Comparison of ENCODE assay signal across 1 cellular context in the genomic region with DNA sequence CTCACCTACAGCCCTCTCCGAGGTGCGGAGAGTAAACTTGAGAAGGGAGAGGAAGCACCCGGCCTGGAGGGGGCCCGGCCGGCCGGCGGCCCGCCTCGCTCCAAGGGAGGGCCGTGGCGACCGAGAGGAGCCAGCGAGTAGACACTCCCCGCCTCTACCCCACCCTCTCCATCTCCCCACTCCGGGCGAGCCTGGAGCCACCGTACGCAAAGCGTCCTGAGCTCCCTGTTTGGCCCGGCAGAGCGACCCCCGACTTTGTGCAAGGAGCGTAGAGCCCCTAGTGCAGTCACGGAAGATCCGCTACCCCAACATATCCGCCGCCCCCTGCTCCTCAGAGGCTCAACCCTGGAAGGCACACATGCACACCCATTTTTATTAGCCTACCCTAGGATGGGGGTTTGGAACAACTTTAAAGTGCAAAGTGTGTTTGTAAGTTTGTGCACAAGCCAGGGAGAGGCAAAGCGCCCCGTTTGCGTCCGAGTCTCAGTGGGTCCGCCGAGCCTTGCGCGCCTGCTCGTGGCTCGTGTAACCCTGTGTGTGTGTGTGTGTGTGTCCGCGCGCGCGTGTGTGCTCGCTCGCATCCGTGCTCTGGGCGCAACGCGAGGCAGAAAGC.
TF ChIP-seq lines count a peak whose summit lies in the region.

No MANE protein-coding gene starts in this region.

TF ChIP-seq in HEK293, 187 proteins besides CTCF, POLR2A, EP300 and RAD21 (continued from another document):
- TF ChIP-seq, protein P1, sequence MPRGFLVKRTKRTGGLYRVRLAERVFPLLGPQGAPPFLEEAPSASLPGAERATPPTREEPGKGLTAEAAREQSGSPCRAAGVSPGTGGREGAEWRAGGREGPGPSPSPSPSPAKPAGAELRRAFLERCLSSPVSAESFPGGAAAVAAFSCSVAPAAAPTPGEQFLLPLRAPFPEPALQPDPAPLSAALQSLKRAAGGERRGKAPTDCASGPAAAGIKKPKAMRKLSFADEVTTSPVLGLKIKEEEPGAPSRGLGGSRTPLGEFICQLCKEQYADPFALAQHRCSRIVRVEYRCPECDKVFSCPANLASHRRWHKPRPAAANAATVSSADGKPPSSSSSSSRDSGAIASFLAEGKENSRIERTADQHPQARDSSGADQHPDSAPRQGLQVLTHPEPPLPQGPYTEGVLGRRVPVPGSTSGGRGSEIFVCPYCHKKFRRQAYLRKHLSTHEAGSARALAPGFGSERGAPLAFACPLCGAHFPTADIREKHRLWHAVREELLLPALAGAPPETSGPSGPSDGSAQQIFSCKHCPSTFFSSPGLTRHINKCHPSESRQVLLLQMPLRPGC (tag by site-specific recombination; IDR thresholded peaks at IDR 0.05): no peak
- TF ChIP-seq ZNF660 (tag by site-specific recombination; IDR thresholded peaks at IDR 0.05): 0 out of 2 replicates have a peak, but pooled peaks have one; percentile 9
- TF ChIP-seq KLF16 (tag by site-specific recombination; IDR thresholded peaks at IDR 0.05): peak; percentile 62; the same call in 1 of the 2 replicates
- TF ChIP-seq GLIS2 (tag by site-specific recombination; IDR thresholded peaks at IDR 0.05): peak; percentile 72
- TF ChIP-seq, protein P2, sequence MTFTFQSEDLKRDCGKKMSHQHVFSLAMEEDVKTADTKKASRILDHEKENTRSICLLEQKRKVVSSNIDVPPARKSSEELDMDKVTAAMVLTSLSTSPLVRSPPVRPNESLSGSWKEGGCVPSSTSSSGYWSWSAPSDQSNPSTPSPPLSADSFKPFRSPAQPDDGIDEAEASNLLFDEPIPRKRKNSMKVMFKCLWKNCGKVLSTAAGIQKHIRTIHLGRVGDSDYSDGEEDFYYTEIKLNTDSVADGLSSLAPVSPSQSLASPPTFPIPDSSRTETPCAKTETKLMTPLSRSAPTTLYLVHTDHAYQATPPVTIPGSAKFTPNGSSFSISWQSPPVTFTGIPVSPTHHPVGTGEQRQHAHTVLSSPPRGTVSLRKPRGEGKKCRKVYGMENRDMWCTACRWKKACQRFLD (tag by site-specific recombination; IDR thresholded peaks at IDR 0.05): peak; percentile 77; the same call in 1 of the 2 replicates
- TF ChIP-seq ZSCAN30 (tag by site-specific recombination; IDR thresholded peaks at IDR 0.05): no peak; the same call in none of the 2 replicates
- TF ChIP-seq, protein P3, sequence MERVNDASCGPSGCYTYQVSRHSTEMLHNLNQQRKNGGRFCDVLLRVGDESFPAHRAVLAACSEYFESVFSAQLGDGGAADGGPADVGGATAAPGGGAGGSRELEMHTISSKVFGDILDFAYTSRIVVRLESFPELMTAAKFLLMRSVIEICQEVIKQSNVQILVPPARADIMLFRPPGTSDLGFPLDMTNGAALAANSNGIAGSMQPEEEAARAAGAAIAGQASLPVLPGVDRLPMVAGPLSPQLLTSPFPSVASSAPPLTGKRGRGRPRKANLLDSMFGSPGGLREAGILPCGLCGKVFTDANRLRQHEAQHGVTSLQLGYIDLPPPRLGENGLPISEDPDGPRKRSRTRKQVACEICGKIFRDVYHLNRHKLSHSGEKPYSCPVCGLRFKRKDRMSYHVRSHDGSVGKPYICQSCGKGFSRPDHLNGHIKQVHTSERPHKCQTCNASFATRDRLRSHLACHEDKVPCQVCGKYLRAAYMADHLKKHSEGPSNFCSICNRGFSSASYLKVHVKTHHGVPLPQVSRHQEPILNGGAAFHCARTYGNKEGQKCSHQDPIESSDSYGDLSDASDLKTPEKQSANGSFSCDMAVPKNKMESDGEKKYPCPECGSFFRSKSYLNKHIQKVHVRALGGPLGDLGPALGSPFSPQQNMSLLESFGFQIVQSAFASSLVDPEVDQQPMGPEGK (tag by site-specific recombination; IDR thresholded peaks at IDR 0.05): peak; percentile 83
- no peak for TF ChIP-seq ZNF133 (tag by site-specific recombination; IDR thresholded peaks at IDR 0.05)
- peak; percentile 17 for TF ChIP-seq GLIS1 (tag by site-specific recombination; IDR thresholded peaks at IDR 0.05)
- no peak for TF ChIP-seq EGR2 (tag by site-specific recombination; IDR thresholded peaks at IDR 0.05; ENCODE audit: low read depth)
- TF ChIP-seq ZNF830 (tag by site-specific recombination; IDR thresholded peaks at IDR 0.05; ENCODE audit: low read depth): no peak
- TF ChIP-seq ZNF670 (tag by site-specific recombination; IDR thresholded peaks at IDR 0.05; ENCODE audit: low read depth): no peak
